33 cellular contexts compared by ENCODE assay signal in the genomic region with DNA sequence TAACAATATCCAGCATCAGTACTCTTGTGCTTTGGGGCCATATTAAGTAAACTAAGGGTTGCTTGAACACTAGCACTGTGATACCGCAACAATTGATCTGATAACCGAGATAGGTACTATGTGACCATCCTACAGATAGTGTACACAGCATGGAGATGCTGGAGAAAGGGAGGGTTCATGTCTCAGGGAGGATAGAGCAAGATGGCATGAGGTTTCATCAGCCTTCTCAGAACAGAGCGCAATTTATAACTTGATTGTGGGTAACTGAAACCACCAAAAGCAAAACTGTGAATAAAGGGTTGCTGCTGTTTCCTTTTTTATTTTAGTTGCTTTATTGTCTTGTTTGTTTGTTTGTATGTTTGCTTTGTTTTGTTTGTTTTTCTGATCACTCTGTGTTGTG.
"Had no signal": no experiment of that assay in that cellular context is flagged by ENCODE, and none has a peak within 500 bp of the region (broad histone marks: within the 10 kb centered on the region; RNA-seq: fewer than 3 reads in every experiment).

No MANE protein-coding gene starts in this region.

- H3K27ac ChIP-seq: adrenal gland, body of pancreas, brain microvascular endothelial cell, breast epithelium, VCaP had no signal

- H3K4me3 ChIP-seq: adrenal gland, body of pancreas, breast epithelium had no signal

- H3K4me1 ChIP-seq: adrenal gland, body of pancreas, breast epithelium had no signal

- H3K27me3 ChIP-seq: adrenal gland, body of pancreas, brain microvascular endothelial cell, breast epithelium had no signal

- FAIRE-seq: astrocyte, TTC549 had no signal

- DNase-seq: activated B cell treated with CpG ODN at 0.5 μM for 24 hours; activated CD4-positive, alpha-beta memory T cell treated with anti-CD3 and anti-CD28 coated beads for 36 hours; activated CD4-positive, alpha-beta T cell treated with anti-CD3 and anti-CD28 coated beads for 4 hours; activated CD4-positive, alpha-beta T cell treated with anti-CD3 and anti-CD28 coated beads, Interleukin-2, amount 10 ng/mL, durations not matched to agents 24 days and 14 days; activated CD4-positive, alpha-beta T cell treated with anti-CD3 and anti-CD28 coated beads, Interleukin-2, amount 50 U/mL, for 1 hour; activated CD4-positive, alpha-beta T cell treated with anti-CD3 and anti-CD28 coated beads, Interleukin-2, amount 50 U/mL, for 4 hours; activated CD4-positive, CD25-positive, alpha-beta regulatory T cell treated with anti-CD3 and anti-CD28 coated beads, Interleukin-2, amount 50 U/mL, for 72 hours; activated CD8-positive, alpha-beta memory T cell treated with anti-CD3 and anti-CD28 coated beads, Interleukin-2, amount 50 U/mL, for 4 hours; activated CD8-positive, alpha-beta T cell treated with anti-CD3 and anti-CD28 coated beads for 36 hours; activated effector memory CD4-positive, alpha-beta T cell treated with anti-CD3 and anti-CD28 coated beads, Interleukin-2, amount 50 U/mL, for 16 hours; activated gamma-delta T cell treated with Interleukin-2 at 50 U/mL for 16 hours; activated naive CD4-positive, alpha-beta T cell; activated naive CD4-positive, alpha-beta T cell treated with anti-CD3 and anti-CD28 coated beads for 36 hours; activated naive CD4-positive, alpha-beta T cell treated with anti-CD3 and anti-CD28 coated beads, Interleukin-2, amount 50 U/mL, for 16 hours; activated naive CD8-positive, alpha-beta T cell treated with anti-CD3 and anti-CD28 coated beads for 36 hours; activated T-cell treated with anti-CD3 and anti-CD28 coated beads for 4 hours; activated T-cell treated with anti-CD3 and anti-CD28 coated beads, Interleukin-2, amount 50 U/mL, for 1 hour; activated T-cell treated with anti-CD3 and anti-CD28 coated beads, Interleukin-2, amount 50 U/mL, for 4 hours; activated T-cell treated with anti-CD3 and anti-CD28 coated beads, Interleukin-2, amount 50 U/mL, for 72 hours; adrenal gland; amniotic stem cell; aorta; body of pancreas; brain microvascular endothelial cell; central memory CD4-positive, alpha-beta T cell; T-helper 2 cell; T-helper 9 cell had no signal

- H3K36me3 ChIP-seq: adrenal gland, brain microvascular endothelial cell, breast epithelium had no signal

- ATAC-seq: activated CD8-positive, alpha-beta T cell treated with anti-CD3 and anti-CD28 coated beads for 36 hours; activated naive CD4-positive, alpha-beta T cell treated with anti-CD3 and anti-CD28 coated beads, Interleukin-2, amount 50 U/mL, for 72 hours; activated T-cell treated with anti-CD3 and anti-CD28 coated beads, Interleukin-2, amount 50 U/mL, for 4 hours; activated T-cell treated with anti-CD3 and anti-CD28 coated beads, Interleukin-2, amount 50 U/mL, for 72 hours; activated T-helper 17 cell treated with anti-CD3 and anti-CD28 coated beads, Interleukin-2, amount 50 U/mL, for 72 hours; body of pancreas had no signal

- H3K9me3 ChIP-seq: adrenal gland, body of pancreas, breast epithelium had no signal
